Comparison of ENCODE assay signal across 21 cellular contexts in genomic region chr6:30267423-30267822, GRCh38. TPM values are rescaled to one million over a fixed set of nuclear protein-coding genes. Genes with fewer than 3 reads are reported as not detected.
DNase-seq lines count a peak whose midpoint lies in the region; ATAC-seq, FAIRE-seq and TF ChIP-seq lines count a peak whose summit lies in the region.
"Had no signal": no experiment of that assay in that cellular context is flagged by ENCODE, and none has a peak within 500 bp of the region (broad histone marks: within the 10 kb centered on the region; RNA-seq: fewer than 3 reads in every experiment).

No MANE protein-coding gene starts in this region.

- POLR2A ChIA-PET in K562 (lab: Yijun Ruan, JAX) = interaction anchor here (0.6 kb wide), 1 partner anchor 59 kb away, joined by 4 read pairs; the partner anchor contains the start of gene TRIM39

- no peaks in the 10 kb centered on the region for H3K36me3 ChIP-seq in K562 (ENCODE audit: control insufficient read depth, insufficient read depth, low read length)
- H3K36me3 ChIP-seq: BE2C had no signal

- 0 out of 2 replicates have a peak, but pooled peaks cover 2% of the 10 kb centered on the region for H3K9me3 ChIP-seq in K562 (replicated peaks; ENCODE audit: control insufficient read depth, insufficient read depth, low read depth, low read length)
- H3K9me3 ChIP-seq: BE2C, Caco-2 had no signal

- no peaks in the 10 kb centered on the region for H3K9me1 ChIP-seq in K562 (ENCODE audit: control insufficient read depth, insufficient read depth, low read length)

- no peak overlapping the region for H2AFZ ChIP-seq in K562 (ENCODE audit: low read depth, low read length)

- no peak overlapping the region for H3K4me2 ChIP-seq in K562 (ENCODE audit: insufficient read depth, low read length)
- H3K4me2 ChIP-seq: BLaER1 had no signal

- peaks cover 21 to 26% of the 10 kb centered on the region in 2 experiments for H3K27me3 ChIP-seq in K562 (ENCODE audit: control insufficient read depth in 2 of 2, insufficient read depth in 2 of 2, low read length in 2 of 2)
- H3K27me3 ChIP-seq: BE2C, BLaER1 had no signal

- H3K79me2 ChIP-seq in K562 (ENCODE audit: control insufficient read depth, insufficient read depth, low read length) = no peaks in the 10 kb centered on the region

- intact Hi-C loops in K562 (cut with micrococcal nuclease) = no loop called here

- no peak for FAIRE-seq in K562 (lab: Jason Lieb, UNC)
- FAIRE-seq: A204.1, D721Med, G401.6, GM12891, GM19239 had no signal

- no peak overlapping the region for H3K27ac ChIP-seq in K562 (ENCODE audit: extremely low read depth, low read depth, low read length)
- H3K27ac ChIP-seq: BLaER1 had no signal

- DNase-seq in CD1c-positive myeloid dendritic cell (ENCODE audit: extremely low spot score) = peak; percentile 15
- peak; percentile 57 for DNase-seq in OCI-M1 (lab: John Stamatoyannopoulos, UW)
- DNase-seq in K562 (ENCODE audit: extremely low read depth in 1 of 4, low spot score in 3 of 4) = no peak
- no peak for DNase-seq in activated gamma-delta T cell treated with Interleukin-2 at 50 U/mL for 16 hours
- DNase-seq: 8988T; ACHN; BE2C; C1 segment of cervical spinal cord; Caco-2; Calu3; CD4-positive, alpha-beta T cell; CD8-positive, alpha-beta T cell; DMS79 treated with DMSO at 0.1 percent for 48 hours; GF-D8 had no signal

- H3K4me1 ChIP-seq in K562 (replicated peaks in 1 of 2; ENCODE audit: control insufficient read depth in 2 of 2, insufficient read depth in 2 of 2, low read length in 2 of 2) = no peaks in the 10 kb centered on the region
- H3K4me1 ChIP-seq: BLaER1 had no signal

- H3K9ac ChIP-seq in K562 (ENCODE audit: insufficient read depth in 1 of 2, low read depth in 2 of 2, low read length in 2 of 2) = no peak overlapping the region
- H3K9ac ChIP-seq: BLaER1 had no signal

- ATAC-seq in K562 = no peak
- no peak for ATAC-seq in HG03095 (IDR thresholded peaks at IDR 0.05; ENCODE audit: unreplicated experiment)
- ATAC-seq: CD8-positive, alpha-beta T cell had no signal

- H4K20me1 ChIP-seq in K562 (replicated peaks; ENCODE audit: control insufficient read depth, insufficient read depth, low read length) = no peaks in the 10 kb centered on the region
- H4K20me1 ChIP-seq: BLaER1 had no signal

- no peak overlapping the region for H3K4me3 ChIP-seq in K562
- H3K4me3 ChIP-seq: BLaER1 had no signal

- 2% methylated on average over 2 of the region's 2 CpGs for WGBS in K562 (ENCODE audit: insufficient coverage, low coverage, missing lambda C conversion rate)

- no peak for TF ChIP-seq CTCF in K562 (IDR thresholded peaks at IDR 0.05 in 2 of 3, conservative IDR thresholded peaks at IDR 0.05 in 1 of 3; ENCODE audit: insufficient read depth in 2 of 3, low read depth in 1 of 3, low read length in 3 of 3)

- TF ChIP-seq POLR2A in K562 (conservative IDR thresholded peaks at IDR 0.05) = no peak

- CTCF ChIA-PET in K562 (lab: Yijun Ruan, JAX; ENCODE audit: low intra/inter-chr PET ratio) = no interaction called here

- no peak for TF ChIP-seq RAD21 in K562 (CRISPR knock-in tag; conservative IDR thresholded peaks at IDR 0.05 in 1 of 2, IDR thresholded peaks at IDR 0.05 in 1 of 2)

- no TSS peak for BruUV-seq in K562 (replicated peaks; lab: Mats Ljungman, UMichigan)

- in situ Hi-C loops in K562 (cut with MboI) = no loop called here

- TF ChIP-seq EP300 in K562 (IDR thresholded peaks at IDR 0.05; ENCODE audit: low read length) = no peak

TF ChIP-seq in K562, 482 proteins besides CTCF, POLR2A, EP300 and RAD21:
- TF ChIP-seq GTF2B (IDR thresholded peaks at IDR 0.05; ENCODE audit: extremely low read depth, insufficient read length) (no peak), KDM1A (IDR thresholded peaks at IDR 0.05) (peak; percentile 61 to 62), HDAC1 (IDR thresholded peaks at IDR 0.05) (0 out of 4 replicates have a peak, but pooled peaks of 1 of the 2 experiments have one; percentile 17)

RNA-seq across cellular contexts. Expression of gene TRIM26, which starts 54.2 kb away (rescaled TPM):
- total RNA-seq in K562 (2011; cell fraction: chromatin; rRNA removed; ENCODE audit: low replicate concordance) = 2.1 and 2.6 TPM in 2 replicates
- total RNA-seq in K562 (2011; cell fraction: nucleolus; rRNA removed) = 1.1 and 1.2 TPM in 2 replicates
- 2.0 and 3.1 TPM in 2 replicates for total RNA-seq in K562 (2011; cell fraction: nucleoplasm; rRNA removed)
- total RNA-seq in K562 (2014; rRNA removed) = 2.8 and 5.3 TPM in 2 replicates
- total RNA-seq in K562 (2014; rRNA removed; fragmentation: Illumina TruSeq; extraction: Trizol) = 2.2 TPM in 2 replicates
- total RNA-seq in K562 (2015; rRNA removed; fragmentation: Illumina TruSeq; extraction: Trizol) = 3.7 and 4.3 TPM in 2 replicates
- 5.0 and 5.3 TPM in 2 replicates for total RNA-seq in K562 (2021)
- polyA plus RNA-seq in K562 (2011; rRNA removed) = 1.4 and 2.0 TPM in 2 replicates
- 1.1 and 1.2 TPM in 2 replicates for polyA plus RNA-seq in K562 (2011; cell fraction: cytosol; rRNA removed)
- 1.9 and 2.2 TPM in 2 replicates for polyA plus RNA-seq in K562 (2011; cell fraction: nucleus; rRNA removed)
- 3.4 and 3.5 TPM in 2 replicates for polyA plus RNA-seq in K562 (2012)
- 5.0 and 5.1 TPM in 2 replicates for polyA plus RNA-seq in K562 (2014; fragmentation: Illumina TruSeq; extraction: Trizol)
- 1 to 10 TPM in 1 of 2 experiments, under 1 TPM in 1; 0.80 to 1.1 TPM for polyA plus RNA-seq in K562 (2014; fragmentation: Nextera tagmentation; extraction: Ambion mirVana)
- polyA plus RNA-seq in K562 (2014; rRNA removed) = 2.6 and 3.7 TPM in 2 replicates
- polyA minus RNA-seq in K562 (2011; rRNA and poly(A)+ RNA removed) = 1.2 and 1.3 TPM in 2 replicates
- polyA minus RNA-seq in K562 (2011; cell fraction: cytosol; rRNA and poly(A)+ RNA removed) = 1.4 and 1.6 TPM in 2 replicates
- polyA minus RNA-seq in K562 (2011; cell fraction: nucleus; rRNA and poly(A)+ RNA removed) = 0.67 and 0.94 TPM in 2 replicates

RNA-seq across cellular contexts. Expression of gene TRIM39, which starts 59.3 kb away (rescaled TPM):
- total RNA-seq in K562 (2011; cell fraction: chromatin; rRNA removed; ENCODE audit: low replicate concordance) = 32.1 and 33.3 TPM in 2 replicates
- total RNA-seq in K562 (2011; cell fraction: nucleolus; rRNA removed) = 19.3 and 21.2 TPM in 2 replicates
- 21.7 and 22.1 TPM in 2 replicates for total RNA-seq in K562 (2011; cell fraction: nucleoplasm; rRNA removed)
- total RNA-seq in K562 (2014; rRNA removed) (12.5 and 14.8 TPM in 2 replicates), K562 (2014; rRNA removed; fragmentation: Illumina TruSeq; extraction: Trizol) (12.8 and 13.7 TPM in 2 replicates), K562 (2015; rRNA removed; fragmentation: Illumina TruSeq; extraction: Trizol) (10.2 TPM in 2 replicates), K562 (2021) (15.3 and 17.4 TPM in 2 replicates)
- polyA plus RNA-seq in K562 (2011; rRNA removed) (11.6 and 17.1 TPM in 2 replicates), K562 (2014; fragmentation: Illumina TruSeq; extraction: Trizol) (17.6 and 17.7 TPM in 2 replicates), K562 (2014; fragmentation: Nextera tagmentation; extraction: Ambion mirVana) (1 to 10 TPM; 5.6 to 5.8 TPM), K562 (2014; rRNA removed) (17.2 and 18.4 TPM in 2 replicates)
- 9.0 and 10.0 TPM in 2 replicates for polyA plus RNA-seq in K562 (2011; cell fraction: cytosol; rRNA removed)
- polyA plus RNA-seq in K562 (2011; cell fraction: nucleus; rRNA removed) = 35.2 and 49.0 TPM in 2 replicates
- 10.5 and 11.9 TPM in 2 replicates for polyA plus RNA-seq in K562 (2012)
- 9.4 and 12.4 TPM in 2 replicates for polyA minus RNA-seq in K562 (2011; rRNA and poly(A)+ RNA removed)
- polyA minus RNA-seq in K562 (2011; cell fraction: cytosol; rRNA and poly(A)+ RNA removed) = 7.5 and 12.2 TPM in 2 replicates
- 16.7 and 20.2 TPM in 2 replicates for polyA minus RNA-seq in K562 (2011; cell fraction: nucleus; rRNA and poly(A)+ RNA removed)

Comparison
In these comparisons a context has a peak if more than half of its experiments do, and no peak if none do; other contexts are left out.
1. DNase-seq: peak in CD1c-positive myeloid dendritic cell (single experiment) and OCI-M1 (single experiment); none in K562 (0 of 4) and activated gamma-delta T cell treated with Interleukin-2 at 50 U/mL for 16 hours (single experiment).